ENCODE assay signal across 9 cellular contexts in the genomic region with DNA sequence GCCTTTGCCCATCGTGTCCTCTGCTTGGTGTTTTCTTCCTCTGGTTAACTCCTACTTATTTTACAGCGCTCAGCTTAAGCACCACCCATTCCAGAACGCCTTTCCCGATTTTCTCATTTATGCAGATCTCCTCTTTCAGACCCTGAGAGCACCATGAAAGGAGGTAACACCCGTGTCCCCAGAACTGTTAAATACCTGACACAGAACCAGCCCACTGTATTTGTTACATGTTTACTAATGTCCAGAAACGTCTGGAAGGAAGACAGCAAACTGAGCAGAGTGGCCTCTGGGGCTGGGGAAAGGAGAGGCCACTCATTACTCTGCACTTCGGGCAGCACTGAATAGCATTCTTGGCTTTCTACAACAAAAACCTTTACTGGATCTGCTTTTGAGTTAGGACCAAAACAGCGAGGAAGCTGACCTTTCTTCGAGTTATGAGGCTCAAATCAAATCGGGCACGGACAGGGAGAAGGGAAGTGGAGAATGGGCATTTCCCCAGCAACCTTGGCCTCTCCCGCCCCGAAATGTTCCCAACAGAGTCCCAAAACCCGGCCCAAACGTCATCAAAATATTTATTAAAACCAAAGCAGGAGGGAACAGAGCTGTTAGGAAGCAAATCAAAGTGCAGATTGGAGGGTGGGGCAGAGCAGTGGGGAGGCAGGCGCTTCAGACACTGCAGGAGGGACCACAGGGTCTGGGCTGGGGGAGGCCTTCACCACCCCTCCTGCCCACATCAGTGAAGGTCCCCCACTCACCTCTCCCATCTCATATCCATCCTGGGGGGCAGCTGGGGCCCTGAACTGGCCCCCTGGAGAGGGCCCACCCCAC. TPM values are rescaled to one million over a fixed set of nuclear protein-coding genes. Genes with fewer than 3 reads are reported as not detected.
DNase-seq lines count a peak whose midpoint lies in the region; TF ChIP-seq lines count a peak whose summit lies in the region.
"Had no signal": no experiment of that assay in that cellular context is flagged by ENCODE, and none has a peak within 500 bp of the region (broad histone marks: within the 10 kb centered on the region; RNA-seq: fewer than 3 reads in every experiment).

No MANE protein-coding gene starts in this region.

- H3K27me3 ChIP-seq in SJCRH30: no peaks in the 10 kb centered on the region
- H3K27me3 ChIP-seq in effector memory CD4-positive, alpha-beta T cell (replicated peaks; ENCODE audit: control insufficient read depth, insufficient read depth, low read length, poor library complexity, severe bottlenecking): no peaks in the 10 kb centered on the region

- no peaks in the 10 kb centered on the region for H3K9me3 ChIP-seq in SJCRH30 (replicated peaks)
- H3K9me3 ChIP-seq in effector memory CD4-positive, alpha-beta T cell (ENCODE audit: control insufficient read depth, low read length): no peaks in the 10 kb centered on the region

- peak overlapping the region; percentile 11; the same call in 1 of the 2 replicates for H3K27ac ChIP-seq in SJCRH30
- no peak overlapping the region for H3K27ac ChIP-seq in effector memory CD4-positive, alpha-beta T cell (ENCODE audit: insufficient read depth, low read length, poor library complexity, severe bottlenecking)

- H3K36me3 ChIP-seq in SJCRH30: peaks cover 42% of the 10 kb centered on the region
- no peaks in the 10 kb centered on the region for H3K36me3 ChIP-seq in effector memory CD4-positive, alpha-beta T cell (ENCODE audit: control insufficient read depth, insufficient read depth, low read length)

- DNase-seq in EH (ENCODE audit: low read depth) (peak; percentile 32), SJCRH30 (no peak), fibroblast of the aortic adventitia (ENCODE audit: low read depth) (peak; percentile 28), renal cortical epithelial cell (ENCODE audit: low read depth) (peak; percentile 7), middle frontal gyrus (ENCODE audit: extremely low spot score, low spot score) (no peak), dedifferentiated amniotic fluid mesenchymal stem cell (ENCODE audit: extremely low spot score) (no peak), Ammon's horn (ENCODE audit: low spot score) (no peak)
- no peak for DNase-seq in effector memory CD4-positive, alpha-beta T cell
- DNase-seq: cerebellar nuclear complex had no signal

- peak overlapping the region; percentile 74 for H3K4me3 ChIP-seq in SJCRH30
- peak overlapping the region; percentile 68 for H3K4me3 ChIP-seq in fibroblast of the aortic adventitia (ENCODE audit: low read depth, low read length)
- no peak overlapping the region for H3K4me3 ChIP-seq in effector memory CD4-positive, alpha-beta T cell (ENCODE audit: insufficient read depth, low read depth, low read length, poor library complexity, severe bottlenecking)

- no peak for TF ChIP-seq CTCF in fibroblast of the aortic adventitia (IDR thresholded peaks at IDR 0.05; ENCODE audit: insufficient read depth, low read length)

- H3K4me1 ChIP-seq in SJCRH30: peaks cover 50% of the 10 kb centered on the region
- peaks cover 31% of the 10 kb centered on the region for H3K4me1 ChIP-seq in effector memory CD4-positive, alpha-beta T cell (ENCODE audit: control insufficient read depth, insufficient read depth, low read length, poor library complexity, severe bottlenecking)

RNA-seq across cellular contexts. Expression of gene NECAB3, which starts 1.1 kb away (rescaled TPM):
- total RNA-seq in SJCRH30 (2014; rRNA removed; shearing (Covaris generic)): 28.2 and 30.8 TPM in 2 replicates
- total RNA-seq in fibroblast of the aortic adventitia (ENCODE audit: low replicate concordance): 17.6 and 23.6 TPM in 2 replicates
- total RNA-seq in renal cortical epithelial cell: 18.8 and 29.8 TPM in 2 replicates

RNA-seq across cellular contexts. Expression of gene ACTL10, which starts 8.6 kb away (rescaled TPM):
- total RNA-seq in SJCRH30 (2014; rRNA removed; shearing (Covaris generic)): 0.10 TPM in 1 of 2 replicates, not detected in the other
- total RNA-seq in fibroblast of the aortic adventitia (ENCODE audit: low replicate concordance) (2.2 and 2.5 TPM in 2 replicates), renal cortical epithelial cell (2.8 and 4.2 TPM in 2 replicates)

RNA-seq across cellular contexts. Expression of gene E2F1, which starts 10.8 kb away (rescaled TPM):
- total RNA-seq in SJCRH30 (2014; rRNA removed; shearing (Covaris generic)): 103 and 112 TPM in 2 replicates
- total RNA-seq in fibroblast of the aortic adventitia (ENCODE audit: low replicate concordance): 0.74 and 23.7 TPM in 2 replicates
- 0.89 and 4.3 TPM in 2 replicates for total RNA-seq in renal cortical epithelial cell

RNA-seq across cellular contexts. Expression of gene C20orf144, which starts 13.2 kb away (rescaled TPM):
- 0.38 and 0.42 TPM in 2 replicates for total RNA-seq in SJCRH30 (2014; rRNA removed; shearing (Covaris generic))
- total RNA-seq in fibroblast of the aortic adventitia (ENCODE audit: low replicate concordance) (0.16 and 0.18 TPM in 2 replicates), renal cortical epithelial cell (0.35 TPM in 1 of 2 replicates, not detected in the other)

RNA-seq across cellular contexts. Expression of gene PXMP4, which starts 44.8 kb away (rescaled TPM):
- 7.4 and 8.2 TPM in 2 replicates for total RNA-seq in SJCRH30 (2014; rRNA removed; shearing (Covaris generic))
- total RNA-seq in fibroblast of the aortic adventitia (ENCODE audit: low replicate concordance) (2.7 and 7.6 TPM in 2 replicates), renal cortical epithelial cell (2.3 and 6.3 TPM in 2 replicates)

Comparison
In these comparisons a context has a peak if more than half of its experiments do, and no peak if none do; other contexts are left out.
1. DNase-seq: peak in EH (single experiment), fibroblast of the aortic adventitia (single experiment) and renal cortical epithelial cell (single experiment); none in SJCRH30 (0 of 2), effector memory CD4-positive, alpha-beta T cell (0 of 3), middle frontal gyrus (single experiment), dedifferentiated amniotic fluid mesenchymal stem cell (single experiment) and Ammon's horn (single experiment).